Comparison of ENCODE assay signal across 10 cellular contexts in the genomic region with DNA sequence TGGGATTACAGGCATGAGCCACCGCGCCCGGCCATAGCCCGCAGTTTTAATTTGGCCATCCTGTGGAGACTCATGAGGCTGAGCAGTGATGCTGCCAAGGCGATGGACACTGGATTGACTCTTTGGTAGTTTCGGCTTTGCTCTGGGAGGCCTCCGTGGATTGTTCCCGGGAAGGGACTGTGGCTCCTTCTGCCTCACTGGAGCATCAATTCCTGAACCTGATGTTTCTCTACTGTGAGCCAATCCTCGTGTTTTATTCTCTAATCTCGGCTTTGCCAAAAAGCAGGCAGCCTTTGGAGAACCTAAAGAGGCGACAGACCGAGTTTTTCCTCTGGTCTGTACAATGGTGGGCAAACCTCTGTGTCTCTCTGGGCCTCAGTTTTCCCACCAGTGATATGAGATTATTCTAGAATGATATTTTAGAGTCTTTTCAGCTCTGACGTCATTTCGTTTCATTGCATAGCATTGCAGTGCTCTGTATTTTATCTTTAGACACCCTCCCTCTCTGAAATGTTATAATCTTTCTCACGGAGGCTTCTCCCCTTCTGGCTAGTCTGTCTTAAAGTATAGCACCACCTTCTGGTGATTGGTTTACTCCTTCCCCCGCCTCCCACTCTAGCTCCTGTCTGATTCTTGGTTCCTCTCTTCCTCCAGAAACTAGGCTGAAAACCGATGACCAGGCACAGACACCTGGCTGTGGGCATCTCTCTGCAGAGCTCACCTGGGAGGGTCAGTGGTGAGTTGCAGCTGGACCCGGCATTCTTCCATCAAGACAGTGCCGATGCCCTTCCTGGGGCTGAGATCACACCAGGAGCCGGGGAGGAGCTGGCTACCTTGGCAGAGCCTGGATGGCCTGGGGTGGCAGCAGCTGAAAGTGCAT.
A peak's percentile ranks its signal among the peaks of the same experiment; 100 is the strongest.
DNase-seq lines count a peak whose midpoint lies in the region; ATAC-seq and TF ChIP-seq lines count a peak whose summit lies in the region.
"Had no signal": no experiment of that assay in that cellular context is flagged by ENCODE, and none has a peak within 500 bp of the region (broad histone marks: within the 10 kb centered on the region; RNA-seq: fewer than 3 reads in every experiment).

No MANE protein-coding gene starts in this region.

- H3K4me1 ChIP-seq in SK-N-SH (ENCODE audit: control insufficient read depth in 1 of 2, insufficient read depth in 2 of 2, low read depth in 1 of 2, low read length in 1 of 2) = peaks cover 0 to 18% of the 10 kb centered on the region in 2 experiments; a peak in 1 of 4 replicates
- no peaks in the 10 kb centered on the region for H3K4me1 ChIP-seq in PC-9 (replicated peaks; ENCODE audit: insufficient read depth)

- H2AFZ ChIP-seq in SK-N-SH (ENCODE audit: low read depth) (no peak overlapping the region), PC-9 (no peak overlapping the region)

- intact Hi-C loops in PC-9 (cut with micrococcal nuclease; ENCODE audit: unreplicated experiment) = loop anchor here (1.0 kb wide), 1 partner anchor 644 kb away; no protein-coding TSS in a partner anchor

- 39% methylated on average over 20 of the region's 20 CpGs for WGBS in SK-N-SH (ENCODE audit: low lambda C conversion rate)

- no peaks in the 10 kb centered on the region for H3F3A ChIP-seq in SK-N-SH (replicated peaks; ENCODE audit: insufficient read depth)
- no peaks in the 10 kb centered on the region for H3F3A ChIP-seq in PC-9 (ENCODE audit: insufficient read depth, low read depth)

- H3K27ac ChIP-seq in SK-N-SH (ENCODE audit: low read depth in 2 of 2, low read length in 1 of 2) = no peak overlapping the region
- H3K27ac ChIP-seq in PC-9 = no peak overlapping the region

- H3K79me2 ChIP-seq in SK-N-SH (ENCODE audit: insufficient read depth) = no peaks in the 10 kb centered on the region
- no peaks in the 10 kb centered on the region for H3K79me2 ChIP-seq in PC-9 (ENCODE audit: low read depth)

- H3K4me1 Mint-ChIP-seq in glutamatergic neuron (ENCODE audit: low read depth, unreplicated experiment) = peaks cover 30% of the 10 kb centered on the region
- H3K4me1 Mint-ChIP-seq: activated B cell treated with CpG ODN at 0.5 μM for 24 hours; CD8-positive, alpha-beta memory T cell had no signal

- H3K4me3 ChIP-seq in SK-N-SH (ENCODE audit: low read depth in 2 of 2, low read length in 1 of 2) = no peak overlapping the region
- H3K4me3 ChIP-seq in PC-9 = no peak overlapping the region

- TF ChIP-seq CTCF in SK-N-SH (IDR thresholded peaks at IDR 0.05) = no peak
- peak; percentile 44 for TF ChIP-seq CTCF in PC-9 (conservative IDR thresholded peaks at IDR 0.05)
- peak; percentile 40 for TF ChIP-seq CTCF in glutamatergic neuron (IDR thresholded peaks at IDR 0.05; ENCODE audit: partially characterized antibody, unreplicated experiment)

- H3K36me3 ChIP-seq in SK-N-SH (replicated peaks in 1 of 2; ENCODE audit: control insufficient read depth in 1 of 2, insufficient read depth in 2 of 2, low read length in 1 of 2) = no peaks in the 10 kb centered on the region
- H3K36me3 ChIP-seq in PC-9 (ENCODE audit: low read depth) = no peaks in the 10 kb centered on the region

- H3K9me3 Mint-ChIP-seq in glutamatergic neuron (ENCODE audit: unreplicated experiment) = peaks cover 5% of the 10 kb centered on the region
- H3K9me3 Mint-ChIP-seq: activated B cell treated with CpG ODN at 0.5 μM for 24 hours had no signal

- POLR2A ChIA-PET in SK-N-SH (lab: Yijun Ruan, JAX) (interaction anchor here (0.9 to 1.0 kb wide), 2 partner anchors 62 to 342 kb away, joined by 3 to 4 read pairs; no protein-coding TSS in a partner anchor), PC-9 (lab: Charles Lee; ENCODE audit: unreplicated experiment) (no interaction called here)

- no peak overlapping the region for H3K9ac ChIP-seq in SK-N-SH

- no peak for ATAC-seq in SK-N-SH treated with all-trans-retinoic acid at 6 μM for 48 hours
- ATAC-seq in HG03159 (IDR thresholded peaks at IDR 0.05; ENCODE audit: unreplicated experiment) = peak; percentile 51
- no peak for ATAC-seq in GM19455 (IDR thresholded peaks at IDR 0.05; ENCODE audit: unreplicated experiment)
- ATAC-seq in HG03571 (IDR thresholded peaks at IDR 0.05; ENCODE audit: unreplicated experiment) = no peak

- H3K36me3 Mint-ChIP-seq in glutamatergic neuron (ENCODE audit: unreplicated experiment) = no peaks in the 10 kb centered on the region
- H3K36me3 Mint-ChIP-seq: CD8-positive, alpha-beta memory T cell had no signal

- CTCF ChIA-PET in SK-N-SH (lab: Yijun Ruan, JAX) (interaction anchor here (0.7 to 8.2 kb wide), 30 partner anchors 9 to 644 kb away, joined by 3 to 93 read pairs (median 4); partner anchors contain the start of gene MYCN), PC-9 (lab: Charles Lee) (no interaction called here)

- H4K20me1 ChIP-seq in SK-N-SH (ENCODE audit: insufficient read depth) (no peaks in the 10 kb centered on the region), PC-9 (ENCODE audit: insufficient read depth) (no peaks in the 10 kb centered on the region)

- H3K27me3 Mint-ChIP-seq in glutamatergic neuron (ENCODE audit: unreplicated experiment) = peaks cover 10% of the 10 kb centered on the region
- H3K27me3 Mint-ChIP-seq: CD8-positive, alpha-beta memory T cell had no signal

- H3K9me3 ChIP-seq in SK-N-SH (no peaks in the 10 kb centered on the region), PC-9 (ENCODE audit: insufficient read depth, low read depth) (no peaks in the 10 kb centered on the region)

- DNase-seq in SK-N-SH (peak; percentile 61), PC-9 (no peak), glutamatergic neuron (peak; percentile 32), renal cortical epithelial cell (ENCODE audit: low read depth) (peak; percentile 31)
- DNase-seq: activated B cell treated with CpG ODN at 0.5 μM for 24 hours had no signal

- no peak for TF ChIP-seq EP300 in SK-N-SH (IDR thresholded peaks at IDR 0.05; ENCODE audit: borderline replicate concordance in 1 of 2, low read depth in 1 of 2, low read length in 1 of 2)

- H3K9me2 ChIP-seq in SK-N-SH (no peaks in the 10 kb centered on the region), PC-9 (ENCODE audit: insufficient read depth) (no peaks in the 10 kb centered on the region)

- peak; percentile 76 for TF ChIP-seq RAD21 in SK-N-SH (IDR thresholded peaks at IDR 0.05; ENCODE audit: low read length)

- H3K27me3 ChIP-seq in SK-N-SH (ENCODE audit: insufficient read depth) (no peaks in the 10 kb centered on the region), PC-9 (ENCODE audit: insufficient read depth, low read depth) (peaks cover 40% of the 10 kb centered on the region)

- no TSS peak for BruUV-seq in PC-9 (replicated peaks; lab: Mats Ljungman, UMichigan)

- no peak overlapping the region for H3K27ac Mint-ChIP-seq in glutamatergic neuron (ENCODE audit: unreplicated experiment)
- H3K27ac Mint-ChIP-seq: activated B cell treated with CpG ODN at 0.5 μM for 24 hours; CD8-positive, alpha-beta memory T cell had no signal

- no peak overlapping the region for H3K4me2 ChIP-seq in SK-N-SH
- no peak overlapping the region for H3K4me2 ChIP-seq in PC-9

- H3K4me3 Mint-ChIP-seq in glutamatergic neuron (ENCODE audit: unreplicated experiment) = no peak overlapping the region
- H3K4me3 Mint-ChIP-seq: activated B cell treated with CpG ODN at 0.5 μM for 24 hours; CD8-positive, alpha-beta memory T cell had no signal

TF ChIP-seq in SK-N-SH, 30 proteins besides CTCF, POLR2A, EP300 and RAD21:
- TF ChIP-seq, protein P1, sequence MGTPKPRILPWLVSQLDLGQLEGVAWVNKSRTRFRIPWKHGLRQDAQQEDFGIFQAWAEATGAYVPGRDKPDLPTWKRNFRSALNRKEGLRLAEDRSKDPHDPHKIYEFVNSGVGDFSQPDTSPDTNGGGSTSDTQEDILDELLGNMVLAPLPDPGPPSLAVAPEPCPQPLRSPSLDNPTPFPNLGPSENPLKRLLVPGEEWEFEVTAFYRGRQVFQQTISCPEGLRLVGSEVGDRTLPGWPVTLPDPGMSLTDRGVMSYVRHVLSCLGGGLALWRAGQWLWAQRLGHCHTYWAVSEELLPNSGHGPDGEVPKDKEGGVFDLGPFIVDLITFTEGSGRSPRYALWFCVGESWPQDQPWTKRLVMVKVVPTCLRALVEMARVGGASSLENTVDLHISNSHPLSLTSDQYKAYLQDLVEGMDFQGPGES (IDR thresholded peaks at IDR 0.05; ENCODE audit: low read depth, low read length) = no peak
- peak; percentile 33; the same call in 1 of the 2 replicates for TF ChIP-seq SMC3 (IDR thresholded peaks at IDR 0.05; ENCODE audit: low read depth, low read length)

TF ChIP-seq in SK-N-SH treated with all-trans-retinoic acid at 6 μM for 48 hours, 23 proteins besides CTCF, POLR2A, EP300 and RAD21:
- TF ChIP-seq ZNF70 (CRISPR knock-in tag; IDR thresholded peaks at IDR 0.05) (no peak), ISL1 (CRISPR knock-in tag; IDR thresholded peaks at IDR 0.05) (no peak), ESRRG (CRISPR knock-in tag; IDR thresholded peaks at IDR 0.05) (no peak), TCF4 (CRISPR knock-in tag; IDR thresholded peaks at IDR 0.05; ENCODE audit: borderline replicate concordance) (no peak)
TF ChIP-seq in SK-N-SH treated with all-trans-retinoic acid at 6 μM for 48 hours: peak in this region for 0.

Comparison
In these comparisons a context has a peak if more than half of its experiments do, and no peak if none do; other contexts are left out.
1. DNase-seq: peak in SK-N-SH (single experiment), glutamatergic neuron (single experiment) and renal cortical epithelial cell (single experiment); none in PC-9 (0 of 2).